Comparison of ENCODE assay signal across 1 cellular context in the genomic region with DNA sequence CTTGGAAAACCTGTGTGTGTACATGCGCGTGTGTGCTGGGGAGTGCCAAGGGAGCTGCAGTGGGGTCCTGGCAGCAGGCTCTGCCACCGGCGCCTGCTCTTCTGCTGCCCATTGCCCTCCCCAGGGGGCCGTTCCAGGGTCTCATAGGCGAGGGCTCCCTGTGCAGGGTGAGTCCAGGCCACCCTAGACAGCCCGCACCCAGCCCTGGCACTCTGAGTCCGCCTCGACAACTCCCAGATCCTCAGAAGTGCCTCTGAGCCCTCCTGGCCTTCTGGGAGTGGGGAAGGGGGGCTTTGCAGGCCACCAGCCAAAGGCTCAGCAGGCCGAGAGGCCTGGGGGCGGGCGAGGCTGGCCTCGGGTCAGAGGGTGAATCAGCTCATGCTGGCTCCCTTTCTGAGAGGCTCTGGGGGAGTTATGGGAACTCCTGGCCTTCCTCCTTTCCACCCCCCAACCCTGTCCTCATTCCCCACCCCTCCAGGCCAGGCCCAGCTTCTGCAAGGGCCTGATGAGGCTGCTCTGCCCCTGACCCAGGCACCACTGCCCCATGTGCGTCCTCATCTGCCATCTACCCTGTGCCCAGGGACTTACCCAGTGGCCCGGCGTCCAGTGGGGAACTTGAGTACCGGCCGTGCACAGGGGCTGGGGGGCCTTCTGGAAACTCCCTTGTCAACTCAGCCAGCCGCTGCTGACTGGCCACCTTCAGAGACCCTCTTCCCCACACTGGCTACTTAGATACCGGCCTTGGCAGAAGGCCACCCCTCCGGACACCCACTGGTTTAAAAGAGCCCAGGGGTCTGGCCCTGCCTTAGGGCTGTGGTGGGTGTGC.
TF ChIP-seq lines count a peak whose summit lies in the region.

No MANE protein-coding gene starts in this region.

TF ChIP-seq in HepG2, 621 proteins besides CTCF, POLR2A, EP300 and RAD21:
- TF ChIP-seq, protein P1, sequence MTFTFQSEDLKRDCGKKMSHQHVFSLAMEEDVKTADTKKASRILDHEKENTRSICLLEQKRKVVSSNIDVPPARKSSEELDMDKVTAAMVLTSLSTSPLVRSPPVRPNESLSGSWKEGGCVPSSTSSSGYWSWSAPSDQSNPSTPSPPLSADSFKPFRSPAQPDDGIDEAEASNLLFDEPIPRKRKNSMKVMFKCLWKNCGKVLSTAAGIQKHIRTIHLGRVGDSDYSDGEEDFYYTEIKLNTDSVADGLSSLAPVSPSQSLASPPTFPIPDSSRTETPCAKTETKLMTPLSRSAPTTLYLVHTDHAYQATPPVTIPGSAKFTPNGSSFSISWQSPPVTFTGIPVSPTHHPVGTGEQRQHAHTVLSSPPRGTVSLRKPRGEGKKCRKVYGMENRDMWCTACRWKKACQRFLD (CRISPR knock-in tag; IDR thresholded peaks at IDR 0.05; ENCODE audit: borderline replicate concordance) = no peak
- TF ChIP-seq, protein P2, sequence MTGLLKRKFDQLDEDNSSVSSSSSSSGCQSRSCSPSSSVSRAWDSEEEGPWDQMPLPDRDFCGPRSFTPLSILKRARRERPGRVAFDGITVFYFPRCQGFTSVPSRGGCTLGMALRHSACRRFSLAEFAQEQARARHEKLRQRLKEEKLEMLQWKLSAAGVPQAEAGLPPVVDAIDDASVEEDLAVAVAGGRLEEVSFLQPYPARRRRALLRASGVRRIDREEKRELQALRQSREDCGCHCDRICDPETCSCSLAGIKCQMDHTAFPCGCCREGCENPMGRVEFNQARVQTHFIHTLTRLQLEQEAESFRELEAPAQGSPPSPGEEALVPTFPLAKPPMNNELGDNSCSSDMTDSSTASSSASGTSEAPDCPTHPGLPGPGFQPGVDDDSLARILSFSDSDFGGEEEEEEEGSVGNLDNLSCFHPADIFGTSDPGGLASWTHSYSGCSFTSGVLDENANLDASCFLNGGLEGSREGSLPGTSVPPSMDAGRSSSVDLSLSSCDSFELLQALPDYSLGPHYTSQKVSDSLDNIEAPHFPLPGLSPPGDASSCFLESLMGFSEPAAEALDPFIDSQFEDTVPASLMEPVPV (CRISPR knock-in tag; IDR thresholded peaks at IDR 0.05) = no peak
- TF ChIP-seq GTF2F1 (IDR thresholded peaks at IDR 0.05; ENCODE audit: low read length) (no peak), PCBP1 (IDR thresholded peaks at IDR 0.05; ENCODE audit: borderline replicate concordance, low read depth, low read length) (peak; percentile 18; the same call in 1 of the 2 replicates), AGO1 (IDR thresholded peaks at IDR 0.05; ENCODE audit: low read depth, low read length, poor library complexity, severe bottlenecking) (peak; percentile 97), TCF12 (IDR thresholded peaks at IDR 0.05) (no peak), TCF12 (CRISPR knock-in tag; IDR thresholded peaks at IDR 0.05) (no peak), POLR2G (IDR thresholded peaks at IDR 0.05; ENCODE audit: low read depth, low read length) (peak; percentile 44; the same call in 1 of the 2 replicates), ZNF569 (CRISPR knock-in tag; IDR thresholded peaks at IDR 0.05; ENCODE audit: borderline replicate concordance) (no peak), ZNF816 (CRISPR knock-in tag; IDR thresholded peaks at IDR 0.05; ENCODE audit: borderline replicate concordance) (no peak), TBP (CRISPR knock-in tag; IDR thresholded peaks at IDR 0.05) (no peak), NFATC3 (CRISPR knock-in tag; IDR thresholded peaks at IDR 0.05) (no peak), ZNF782 (CRISPR knock-in tag; IDR thresholded peaks at IDR 0.05; ENCODE audit: borderline replicate concordance) (no peak), ZBTB7A (CRISPR knock-in tag; IDR thresholded peaks at IDR 0.05) (no peak), DR1 (CRISPR knock-in tag; IDR thresholded peaks at IDR 0.05) (0 out of 2 replicates have a peak, but pooled peaks have one; percentile 1), SMAD1 (CRISPR knock-in tag; IDR thresholded peaks at IDR 0.05; ENCODE audit: borderline replicate concordance, low read depth) (no peak), ZNF570 (CRISPR knock-in tag; IDR thresholded peaks at IDR 0.05; ENCODE audit: borderline replicate concordance) (no peak), ZFAT (CRISPR knock-in tag; conservative IDR thresholded peaks at IDR 0.05) (no peak), CBX1 (IDR thresholded peaks at IDR 0.05; ENCODE audit: low read depth) (no peak), REXO4 (CRISPR knock-in tag; IDR thresholded peaks at IDR 0.05; ENCODE audit: borderline replicate concordance) (no peak), SP5 (CRISPR knock-in tag; IDR thresholded peaks at IDR 0.05; ENCODE audit: borderline replicate concordance, low read depth) (no peak), RORA (CRISPR knock-in tag; IDR thresholded peaks at IDR 0.05) (no peak), ZNF430 (CRISPR knock-in tag; IDR thresholded peaks at IDR 0.05) (peak; percentile 15; the same call in 1 of the 2 replicates), FOSL1 (CRISPR knock-in tag; IDR thresholded peaks at IDR 0.05; ENCODE audit: borderline replicate concordance) (no peak), PITX1 (CRISPR knock-in tag; IDR thresholded peaks at IDR 0.05) (no peak), BRD4 (CRISPR knock-in tag; IDR thresholded peaks at IDR 0.05) (no peak), HNRNPL (IDR thresholded peaks at IDR 0.05; ENCODE audit: low read depth, low read length) (0 out of 2 replicates have a peak, but pooled peaks have one; percentile 18), FIP1L1 (IDR thresholded peaks at IDR 0.05; ENCODE audit: borderline replicate concordance, insufficient read depth, low read depth, low read length) (no peak), NFE2L2 (IDR thresholded peaks at IDR 0.05; ENCODE audit: low read length) (no peak), RBFOX2 (IDR thresholded peaks at IDR 0.05; ENCODE audit: low read depth, low read length) (peak; percentile 11; the same call in 1 of the 2 replicates), CEBPB (IDR thresholded peaks at IDR 0.05; ENCODE audit: borderline replicate concordance, low read depth, low read length) (no peak), SYNCRIP (IDR thresholded peaks at IDR 0.05; ENCODE audit: insufficient read depth, low read depth, low read length) (no peak), ATRX (CRISPR knock-in tag; IDR thresholded peaks at IDR 0.05; ENCODE audit: borderline replicate concordance) (no peak), IRX3 (CRISPR knock-in tag; IDR thresholded peaks at IDR 0.05; ENCODE audit: borderline replicate concordance, low read depth) (no peak), CENPX (CRISPR knock-in tag; IDR thresholded peaks at IDR 0.05) (no peak), ZNF598 (CRISPR knock-in tag; IDR thresholded peaks at IDR 0.05; ENCODE audit: borderline replicate concordance) (0 out of 2 replicates have a peak, but pooled peaks have one; percentile 9), ZSCAN21 (CRISPR knock-in tag; IDR thresholded peaks at IDR 0.05; ENCODE audit: borderline replicate concordance) (no peak), ZNF891 (CRISPR knock-in tag; IDR thresholded peaks at IDR 0.05) (no peak), NCOR1 (IDR thresholded peaks at IDR 0.05; ENCODE audit: borderline replicate concordance, low read length) (no peak), EEA1 (CRISPR knock-in tag; IDR thresholded peaks at IDR 0.05; ENCODE audit: borderline replicate concordance) (no peak), ZNF124 (CRISPR knock-in tag; IDR thresholded peaks at IDR 0.05) (no peak), ZNF484 (CRISPR knock-in tag; IDR thresholded peaks at IDR 0.05; ENCODE audit: borderline replicate concordance, low read depth) (no peak), AGO2 (optimal IDR thresholded peaks at IDR 0.05; ENCODE audit: low read depth, low read length) (peak; percentile 77), NFIB (CRISPR knock-in tag; IDR thresholded peaks at IDR 0.05; ENCODE audit: borderline replicate concordance) (peak; percentile 60; the same call in 1 of the 2 replicates), HCFC1 (IDR thresholded peaks at IDR 0.05; ENCODE audit: low read depth, low read length) (no peak), ZNF260 (CRISPR knock-in tag; IDR thresholded peaks at IDR 0.05; ENCODE audit: borderline replicate concordance, low read depth) (no peak), STAT5B (CRISPR knock-in tag; IDR thresholded peaks at IDR 0.05) (no peak)
- TF ChIP-seq, protein P3, sequence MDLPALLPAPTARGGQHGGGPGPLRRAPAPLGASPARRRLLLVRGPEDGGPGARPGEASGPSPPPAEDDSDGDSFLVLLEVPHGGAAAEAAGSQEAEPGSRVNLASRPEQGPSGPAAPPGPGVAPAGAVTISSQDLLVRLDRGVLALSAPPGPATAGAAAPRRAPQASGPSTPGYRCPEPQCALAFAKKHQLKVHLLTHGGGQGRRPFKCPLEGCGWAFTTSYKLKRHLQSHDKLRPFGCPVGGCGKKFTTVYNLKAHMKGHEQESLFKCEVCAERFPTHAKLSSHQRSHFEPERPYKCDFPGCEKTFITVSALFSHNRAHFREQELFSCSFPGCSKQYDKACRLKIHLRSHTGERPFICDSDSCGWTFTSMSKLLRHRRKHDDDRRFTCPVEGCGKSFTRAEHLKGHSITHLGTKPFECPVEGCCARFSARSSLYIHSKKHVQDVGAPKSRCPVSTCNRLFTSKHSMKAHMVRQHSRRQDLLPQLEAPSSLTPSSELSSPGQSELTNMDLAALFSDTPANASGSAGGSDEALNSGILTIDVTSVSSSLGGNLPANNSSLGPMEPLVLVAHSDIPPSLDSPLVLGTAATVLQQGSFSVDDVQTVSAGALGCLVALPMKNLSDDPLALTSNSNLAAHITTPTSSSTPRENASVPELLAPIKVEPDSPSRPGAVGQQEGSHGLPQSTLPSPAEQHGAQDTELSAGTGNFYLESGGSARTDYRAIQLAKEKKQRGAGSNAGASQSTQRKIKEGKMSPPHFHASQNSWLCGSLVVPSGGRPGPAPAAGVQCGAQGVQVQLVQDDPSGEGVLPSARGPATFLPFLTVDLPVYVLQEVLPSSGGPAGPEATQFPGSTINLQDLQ (CRISPR knock-in tag; IDR thresholded peaks at IDR 0.05) = no peak
- TF ChIP-seq, protein P4, sequence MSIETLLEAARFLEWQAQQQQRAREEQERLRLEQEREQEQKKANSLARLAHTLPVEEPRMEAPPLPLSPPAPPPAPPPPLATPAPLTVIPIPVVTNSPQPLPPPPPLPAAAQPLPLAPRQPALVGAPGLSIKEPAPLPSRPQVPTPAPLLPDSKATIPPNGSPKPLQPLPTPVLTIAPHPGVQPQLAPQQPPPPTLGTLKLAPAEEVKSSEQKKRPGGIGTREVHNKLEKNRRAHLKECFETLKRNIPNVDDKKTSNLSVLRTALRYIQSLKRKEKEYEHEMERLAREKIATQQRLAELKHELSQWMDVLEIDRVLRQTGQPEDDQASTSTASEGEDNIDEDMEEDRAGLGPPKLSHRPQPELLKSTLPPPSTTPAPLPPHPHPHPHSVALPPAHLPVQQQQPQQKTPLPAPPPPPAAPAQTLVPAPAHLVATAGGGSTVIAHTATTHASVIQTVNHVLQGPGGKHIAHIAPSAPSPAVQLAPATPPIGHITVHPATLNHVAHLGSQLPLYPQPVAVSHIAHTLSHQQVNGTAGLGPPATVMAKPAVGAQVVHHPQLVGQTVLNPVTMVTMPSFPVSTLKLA (IDR thresholded peaks at IDR 0.05) = no peak
- TF ChIP-seq, protein P5, sequence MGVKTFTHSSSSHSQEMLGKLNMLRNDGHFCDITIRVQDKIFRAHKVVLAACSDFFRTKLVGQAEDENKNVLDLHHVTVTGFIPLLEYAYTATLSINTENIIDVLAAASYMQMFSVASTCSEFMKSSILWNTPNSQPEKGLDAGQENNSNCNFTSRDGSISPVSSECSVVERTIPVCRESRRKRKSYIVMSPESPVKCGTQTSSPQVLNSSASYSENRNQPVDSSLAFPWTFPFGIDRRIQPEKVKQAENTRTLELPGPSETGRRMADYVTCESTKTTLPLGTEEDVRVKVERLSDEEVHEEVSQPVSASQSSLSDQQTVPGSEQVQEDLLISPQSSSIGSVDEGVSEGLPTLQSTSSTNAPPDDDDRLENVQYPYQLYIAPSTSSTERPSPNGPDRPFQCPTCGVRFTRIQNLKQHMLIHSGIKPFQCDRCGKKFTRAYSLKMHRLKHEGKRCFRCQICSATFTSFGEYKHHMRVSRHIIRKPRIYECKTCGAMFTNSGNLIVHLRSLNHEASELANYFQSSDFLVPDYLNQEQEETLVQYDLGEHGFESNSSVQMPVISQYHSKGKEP (CRISPR knock-in tag; IDR thresholded peaks at IDR 0.05) = no peak
- TF ChIP-seq, protein P6, sequence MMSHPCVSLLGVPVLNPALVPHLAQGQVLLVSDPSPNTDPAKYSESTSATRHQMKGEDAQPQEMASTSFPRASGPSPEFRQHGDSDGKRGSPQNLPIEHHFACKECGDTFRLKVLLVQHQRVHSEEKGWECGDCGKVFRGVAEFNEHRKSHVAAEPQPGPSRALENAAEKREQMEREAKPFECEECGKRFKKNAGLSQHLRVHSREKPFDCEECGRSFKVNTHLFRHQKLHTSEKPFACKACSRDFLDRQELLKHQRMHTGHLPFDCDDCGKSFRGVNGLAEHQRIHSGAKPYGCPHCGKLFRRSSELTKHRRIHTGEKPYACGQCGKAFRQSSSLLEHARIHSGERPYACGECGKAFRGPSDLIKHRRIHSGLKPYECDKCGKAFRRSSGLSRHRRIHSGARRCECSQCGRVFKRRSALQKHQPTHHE (CRISPR knock-in tag; IDR thresholded peaks at IDR 0.05; ENCODE audit: borderline replicate concordance) = 0 out of 2 replicates have a peak, but pooled peaks have one; percentile 15
- TF ChIP-seq, protein P7, sequence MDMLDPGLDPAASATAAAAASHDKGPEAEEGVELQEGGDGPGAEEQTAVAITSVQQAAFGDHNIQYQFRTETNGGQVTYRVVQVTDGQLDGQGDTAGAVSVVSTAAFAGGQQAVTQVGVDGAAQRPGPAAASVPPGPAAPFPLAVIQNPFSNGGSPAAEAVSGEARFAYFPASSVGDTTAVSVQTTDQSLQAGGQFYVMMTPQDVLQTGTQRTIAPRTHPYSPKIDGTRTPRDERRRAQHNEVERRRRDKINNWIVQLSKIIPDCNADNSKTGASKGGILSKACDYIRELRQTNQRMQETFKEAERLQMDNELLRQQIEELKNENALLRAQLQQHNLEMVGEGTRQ (IDR thresholded peaks at IDR 0.05; ENCODE audit: low read depth, low read length) = no peak
- TF ChIP-seq, protein P7 (CRISPR knock-in tag; IDR thresholded peaks at IDR 0.05; ENCODE audit: borderline replicate concordance) = no peak
